In genomic region chr2:160241251-160242137, GRCh38 we compare ENCODE assay signal across 1 cellular context.
TF ChIP-seq lines count a peak whose summit lies in the region.

No MANE protein-coding gene starts in this region.

TF ChIP-seq in SK-N-SH treated with all-trans-retinoic acid at 6 μM for 48 hours, 23 proteins besides CTCF, POLR2A, EP300 and RAD21 (continued from another document):
- 0 out of 2 replicates have a peak, but pooled peaks have one; percentile 22 for TF ChIP-seq PATZ1 (CRISPR knock-in tag; IDR thresholded peaks at IDR 0.05; ENCODE audit: borderline replicate concordance)
